In the genomic region with DNA sequence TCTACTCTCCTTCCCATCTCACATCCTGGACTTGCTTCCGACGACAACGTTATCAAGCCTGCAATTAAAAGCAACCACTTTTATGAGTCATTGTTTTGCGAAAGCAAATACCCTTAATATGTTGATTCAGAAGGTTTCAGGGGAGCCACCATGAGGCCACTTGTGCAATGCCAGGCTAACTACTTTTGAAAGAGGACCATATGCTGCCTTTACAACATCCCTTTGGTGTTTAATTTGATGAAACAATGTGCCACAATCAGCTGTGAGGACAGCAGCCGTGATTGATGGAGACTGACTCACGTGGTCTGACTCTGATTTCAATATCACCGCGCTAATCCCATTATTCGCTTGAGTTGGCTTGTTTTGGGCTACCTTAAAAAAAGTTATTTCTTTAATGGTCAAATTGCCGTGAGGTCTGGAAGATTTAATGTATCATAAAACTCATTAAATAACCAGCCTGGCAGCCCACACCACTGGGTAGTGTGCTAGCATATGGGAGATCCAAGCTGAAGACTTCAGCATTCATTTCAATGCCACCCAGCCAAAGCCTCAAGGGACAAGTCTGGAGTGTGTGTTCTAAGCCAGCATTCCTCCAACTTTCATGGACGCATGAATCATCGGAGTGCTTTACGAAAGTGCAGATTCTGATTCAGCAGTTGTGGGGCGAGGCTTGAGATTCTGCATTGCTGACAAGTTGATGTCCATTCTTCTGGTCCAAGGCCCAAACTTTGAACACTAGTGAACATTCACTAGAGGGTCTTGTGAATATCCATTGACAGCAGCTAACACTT, we compare ENCODE assay signal across 1 cellular context.
TF ChIP-seq lines count a peak whose summit lies in the region.

No MANE protein-coding gene starts in this region.

TF ChIP-seq in HEK293, 187 proteins besides CTCF, POLR2A, EP300 and RAD21 (continued from another document and continues in another):
- TF ChIP-seq ZNF513 (tag by site-specific recombination; IDR thresholded peaks at IDR 0.05): no peak
- TF ChIP-seq ZNF654 (tag by site-specific recombination; IDR thresholded peaks at IDR 0.05; ENCODE audit: low read depth): no peak
- no peak for TF ChIP-seq ZNF223 (tag by site-specific recombination; IDR thresholded peaks at IDR 0.05)
- TF ChIP-seq ZNF670 (tag by site-specific recombination; IDR thresholded peaks at IDR 0.05; ENCODE audit: low read depth): no peak
- TF ChIP-seq ZNF274 (IDR thresholded peaks at IDR 0.05; ENCODE audit: low read length): no peak
- TF ChIP-seq ZNF274 (tag by site-specific recombination; IDR thresholded peaks at IDR 0.05; ENCODE audit: borderline replicate concordance): no peak
- TF ChIP-seq RBAK (tag by site-specific recombination; IDR thresholded peaks at IDR 0.05): no peak
- TF ChIP-seq ZNF776 (tag by site-specific recombination; IDR thresholded peaks at IDR 0.05; ENCODE audit: borderline replicate concordance): no peak
- no peak for TF ChIP-seq ZBTB20 (tag by site-specific recombination; IDR thresholded peaks at IDR 0.05)
- no peak; the same call in 1 of the 2 replicates for TF ChIP-seq ZNF558 (tag by site-specific recombination; IDR thresholded peaks at IDR 0.05)
- TF ChIP-seq, protein P1, sequence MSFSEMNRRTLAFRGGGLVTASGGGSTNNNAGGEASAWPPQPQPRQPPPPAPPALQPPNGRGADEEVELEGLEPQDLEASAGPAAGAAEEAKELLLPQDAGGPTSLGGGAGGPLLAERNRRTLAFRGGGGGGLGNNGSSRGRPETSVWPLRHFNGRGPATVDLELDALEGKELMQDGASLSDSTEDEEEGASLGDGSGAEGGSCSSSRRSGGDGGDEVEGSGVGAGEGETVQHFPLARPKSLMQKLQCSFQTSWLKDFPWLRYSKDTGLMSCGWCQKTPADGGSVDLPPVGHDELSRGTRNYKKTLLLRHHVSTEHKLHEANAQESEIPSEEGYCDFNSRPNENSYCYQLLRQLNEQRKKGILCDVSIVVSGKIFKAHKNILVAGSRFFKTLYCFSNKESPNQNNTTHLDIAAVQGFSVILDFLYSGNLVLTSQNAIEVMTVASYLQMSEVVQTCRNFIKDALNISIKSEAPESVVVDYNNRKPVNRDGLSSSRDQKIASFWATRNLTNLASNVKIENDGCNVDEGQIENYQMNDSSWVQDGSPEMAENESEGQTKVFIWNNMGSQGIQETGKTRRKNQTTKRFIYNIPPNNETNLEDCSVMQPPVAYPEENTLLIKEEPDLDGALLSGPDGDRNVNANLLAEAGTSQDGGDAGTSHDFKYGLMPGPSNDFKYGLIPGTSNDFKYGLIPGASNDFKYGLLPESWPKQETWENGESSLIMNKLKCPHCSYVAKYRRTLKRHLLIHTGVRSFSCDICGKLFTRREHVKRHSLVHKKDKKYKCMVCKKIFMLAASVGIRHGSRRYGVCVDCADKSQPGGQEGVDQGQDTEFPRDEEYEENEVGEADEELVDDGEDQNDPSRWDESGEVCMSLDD (tag by site-specific recombination; IDR thresholded peaks at IDR 0.05): no peak; the same call in none of the 2 replicates
- TF ChIP-seq ZNF521 (tag by site-specific recombination; IDR thresholded peaks at IDR 0.05): no peak
- TF ChIP-seq ZSCAN5A (tag by site-specific recombination; IDR thresholded peaks at IDR 0.05): peak; percentile 66; the same call in 1 of the 2 replicates
- TF ChIP-seq ZNF549 (tag by site-specific recombination; IDR thresholded peaks at IDR 0.05): no peak
- TF ChIP-seq ZNF366 (tag by site-specific recombination; conservative IDR thresholded peaks at IDR 0.05): peak; percentile 74
- no peak for TF ChIP-seq ZNF473 (tag by site-specific recombination; IDR thresholded peaks at IDR 0.05)
- peak; percentile 70 for TF ChIP-seq KLF8 (tag by site-specific recombination; IDR thresholded peaks at IDR 0.05)
- TF ChIP-seq ZNF140 (tag by site-specific recombination; IDR thresholded peaks at IDR 0.05): no peak
- no peak for TF ChIP-seq ZSCAN18 (tag by site-specific recombination; IDR thresholded peaks at IDR 0.05)
- no peak for TF ChIP-seq REPIN1 (tag by site-specific recombination; IDR thresholded peaks at IDR 0.05; ENCODE audit: low read depth)
- TF ChIP-seq BCL11A (tag by site-specific recombination; IDR thresholded peaks at IDR 0.05; ENCODE audit: low read depth): no peak
- TF ChIP-seq ZNF707 (tag by site-specific recombination; IDR thresholded peaks at IDR 0.05): no peak
- TF ChIP-seq ZNF624 (tag by site-specific recombination; IDR thresholded peaks at IDR 0.05): no peak
- TF ChIP-seq ZNF112 (tag by site-specific recombination; IDR thresholded peaks at IDR 0.05): no peak
- no peak for TF ChIP-seq ZNF658 (tag by site-specific recombination; IDR thresholded peaks at IDR 0.05)
- no peak for TF ChIP-seq KLF1 (tag by site-specific recombination; IDR thresholded peaks at IDR 0.05)
- no peak for TF ChIP-seq ZFP37 (tag by site-specific recombination; IDR thresholded peaks at IDR 0.05)
- TF ChIP-seq ZNF23 (tag by site-specific recombination; IDR thresholded peaks at IDR 0.05; ENCODE audit: borderline replicate concordance): no peak
- TF ChIP-seq ZNF548 (tag by site-specific recombination; IDR thresholded peaks at IDR 0.05): no peak
- peak; percentile 83 for TF ChIP-seq ZNF639 (tag by site-specific recombination; IDR thresholded peaks at IDR 0.05)
- TF ChIP-seq ZNF394 (tag by site-specific recombination; IDR thresholded peaks at IDR 0.05; ENCODE audit: borderline replicate concordance): peak; percentile 68
- TF ChIP-seq, protein P2, sequence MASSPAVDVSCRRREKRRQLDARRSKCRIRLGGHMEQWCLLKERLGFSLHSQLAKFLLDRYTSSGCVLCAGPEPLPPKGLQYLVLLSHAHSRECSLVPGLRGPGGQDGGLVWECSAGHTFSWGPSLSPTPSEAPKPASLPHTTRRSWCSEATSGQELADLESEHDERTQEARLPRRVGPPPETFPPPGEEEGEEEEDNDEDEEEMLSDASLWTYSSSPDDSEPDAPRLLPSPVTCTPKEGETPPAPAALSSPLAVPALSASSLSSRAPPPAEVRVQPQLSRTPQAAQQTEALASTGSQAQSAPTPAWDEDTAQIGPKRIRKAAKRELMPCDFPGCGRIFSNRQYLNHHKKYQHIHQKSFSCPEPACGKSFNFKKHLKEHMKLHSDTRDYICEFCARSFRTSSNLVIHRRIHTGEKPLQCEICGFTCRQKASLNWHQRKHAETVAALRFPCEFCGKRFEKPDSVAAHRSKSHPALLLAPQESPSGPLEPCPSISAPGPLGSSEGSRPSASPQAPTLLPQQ (tag by site-specific recombination; IDR thresholded peaks at IDR 0.05): peak; percentile 55; the same call in 1 of the 2 replicates
- no peak for TF ChIP-seq ZNF114 (tag by site-specific recombination; IDR thresholded peaks at IDR 0.05)
- no peak for TF ChIP-seq ZNF747 (tag by site-specific recombination; IDR thresholded peaks at IDR 0.05)
- TF ChIP-seq GLIS1 (tag by site-specific recombination; IDR thresholded peaks at IDR 0.05): peak; percentile 56
- TF ChIP-seq ZNF555 (tag by site-specific recombination; conservative IDR thresholded peaks at IDR 0.05): no peak
- TF ChIP-seq PATZ1 (tag by site-specific recombination; IDR thresholded peaks at IDR 0.05): peak; percentile 56
- no peak for TF ChIP-seq ZNF174 (tag by site-specific recombination; IDR thresholded peaks at IDR 0.05)
- no peak for TF ChIP-seq ZNF2 (tag by site-specific recombination; IDR thresholded peaks at IDR 0.05)
- 0 out of 2 replicates have a peak, but pooled peaks have one; percentile 10 for TF ChIP-seq ZNF350 (tag by site-specific recombination; IDR thresholded peaks at IDR 0.05)
- TF ChIP-seq PRDM10 (tag by site-specific recombination; IDR thresholded peaks at IDR 0.05): peak; percentile 43
- no peak for TF ChIP-seq MEIS1 (CRISPR knock-in tag; IDR thresholded peaks at IDR 0.05; ENCODE audit: borderline replicate concordance)
- TF ChIP-seq ZNF423 (tag by site-specific recombination; IDR thresholded peaks at IDR 0.05): no peak
- 0 out of 2 replicates have a peak, but pooled peaks have one; percentile 25 for TF ChIP-seq SP3 (tag by site-specific recombination; IDR thresholded peaks at IDR 0.05)
- peak; percentile 66; the same call in 1 of the 2 replicates for TF ChIP-seq SCRT2 (tag by site-specific recombination; IDR thresholded peaks at IDR 0.05)
- no peak for TF ChIP-seq ZNF596 (tag by site-specific recombination; IDR thresholded peaks at IDR 0.05)
- TF ChIP-seq ZNF211 (tag by site-specific recombination; IDR thresholded peaks at IDR 0.05; ENCODE audit: low read depth): no peak
- peak; percentile 85; the same call in 1 of the 2 replicates for TF ChIP-seq TCF7L2 (IDR thresholded peaks at IDR 0.05; ENCODE audit: borderline replicate concordance, low read depth, low read length)
